ENCODE assay signal across 11 cellular contexts in the genomic region with DNA sequence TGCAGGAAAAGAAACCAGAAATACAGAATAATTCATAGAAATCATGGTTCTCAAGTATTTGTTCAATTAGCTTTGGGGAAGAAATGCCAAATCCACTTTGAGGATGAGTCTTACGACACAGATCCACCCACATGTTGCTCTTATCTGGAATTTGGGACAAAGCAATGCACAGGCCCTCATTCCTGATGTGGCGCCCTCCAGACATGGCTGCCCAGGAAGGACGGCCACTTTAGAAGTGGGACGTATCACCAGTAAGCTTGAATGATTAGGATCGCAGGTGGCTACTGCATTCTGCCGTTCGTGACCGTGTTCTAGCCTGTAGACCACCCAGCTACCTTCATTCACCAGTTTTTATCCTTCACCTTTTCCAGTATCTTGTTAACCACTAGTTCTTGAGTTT. TPM values are rescaled to one million over a fixed set of nuclear protein-coding genes. Genes with fewer than 3 reads are reported as not detected.
DNase-seq lines count a peak whose midpoint lies in the region; ATAC-seq and TF ChIP-seq lines count a peak whose summit lies in the region.
"Had no signal": no experiment of that assay in that cellular context is flagged by ENCODE, and none has a peak within 500 bp of the region (broad histone marks: within the 10 kb centered on the region; RNA-seq: fewer than 3 reads in every experiment).

No MANE protein-coding gene starts in this region.

- peak overlapping the region; percentile 67 for H3K4me3 Mint-ChIP-seq in activated naive CD4-positive, alpha-beta T cell treated with anti-CD3 and anti-CD28 coated beads for 36 hours

- no peak overlapping the region for H2AFZ ChIP-seq in PC-3 (ENCODE audit: low read length)

- TF ChIP-seq POLR2A in stomach (IDR thresholded peaks at IDR 0.05), result no peak

- H4K20me1 ChIP-seq in PC-3 (ENCODE audit: low read length), result no peaks in the 10 kb centered on the region

- no peak overlapping the region for H3K9ac ChIP-seq in PC-3 (ENCODE audit: low read length)
- H3K9ac ChIP-seq in duodenal mucosa (ENCODE audit: low read depth in 1 of 2, low read length in 2 of 2), result peak overlapping the region; percentile 3 to 28

- BruUV-seq in PC-3 (replicated peaks; lab: Mats Ljungman, UMichigan), result TSS peak; percentile 16

- no peak for ATAC-seq in PC-3
- no peak for ATAC-seq in GM21447 (IDR thresholded peaks at IDR 0.05; ENCODE audit: unreplicated experiment)

- H3K4me2 ChIP-seq in PC-3 (ENCODE audit: low read length), result no peak overlapping the region

- no peaks in the 10 kb centered on the region for H3F3A ChIP-seq in PC-3 (ENCODE audit: low read length, unreplicated experiment)

- H3K4me1 ChIP-seq in PC-3 (ENCODE audit: insufficient read depth, low read length) (peaks cover 12% of the 10 kb centered on the region), duodenal mucosa (ENCODE audit: control insufficient read depth in 1 of 2, insufficient read depth in 2 of 2, low read length in 2 of 2) (peaks cover 5 to 28% of the 10 kb centered on the region in 2 donors), stomach (peaks cover 0 to 23% (median 3%) of the 10 kb centered on the region in 4 donors)
- H3K4me1 ChIP-seq: vagina had no signal

- no peaks in the 10 kb centered on the region for H3K9me3 Mint-ChIP-seq in activated naive CD4-positive, alpha-beta T cell treated with anti-CD3 and anti-CD28 coated beads for 36 hours

- no peaks in the 10 kb centered on the region for H3K27me3 ChIP-seq in PC-3 (ENCODE audit: low read length)
- no peaks in the 10 kb centered on the region for H3K27me3 ChIP-seq in duodenal mucosa (ENCODE audit: control insufficient read depth in 1 of 2, insufficient read depth in 2 of 2, low read length in 2 of 2)
- H3K27me3 ChIP-seq in stomach, result no peaks in the 10 kb centered on the region
- H3K27me3 ChIP-seq: vagina had no signal

- no peak for TF ChIP-seq CTCF in PC-3 (conservative IDR thresholded peaks at IDR 0.05; ENCODE audit: low read depth, low read length)
- TF ChIP-seq CTCF in stomach (IDR thresholded peaks at IDR 0.05), result no peak

- H3K4me1 Mint-ChIP-seq in activated naive CD4-positive, alpha-beta T cell treated with anti-CD3 and anti-CD28 coated beads for 36 hours (ENCODE audit: low read depth), result peaks cover 82% of the 10 kb centered on the region

- no peaks in the 10 kb centered on the region for H3K79me2 ChIP-seq in PC-3 (ENCODE audit: low read length)

- peaks cover 45% of the 10 kb centered on the region for H3K36me3 Mint-ChIP-seq in activated naive CD4-positive, alpha-beta T cell treated with anti-CD3 and anti-CD28 coated beads for 36 hours (ENCODE audit: low read depth)

- H3K9me3 ChIP-seq in PC-3 (ENCODE audit: low read length) (no peaks in the 10 kb centered on the region), duodenal mucosa (ENCODE audit: control insufficient read depth in 1 of 2, low read length in 2 of 2) (no peaks in the 10 kb centered on the region), stomach (no peaks in the 10 kb centered on the region)
- H3K9me3 ChIP-seq: vagina had no signal

- H3K9me2 ChIP-seq in PC-3 (replicated peaks; ENCODE audit: low read length), result no peaks in the 10 kb centered on the region

- 86 to 92% (median 88%) methylated on average over 8 of the region's 8 CpGs for WGBS in stomach, 5 donors

- no peak for DNase-seq in activated naive CD4-positive, alpha-beta T cell treated with anti-CD3 and anti-CD28 coated beads for 36 hours
- no peak for DNase-seq in activated naive CD4-positive, alpha-beta T cell treated with Interleukin-2 at 50 U/mL for 16 hours
- DNase-seq in PC-3, result no peak
- no peak for DNase-seq in stomach
- no peak for DNase-seq in activated gamma-delta T cell treated with Interleukin-2 at 50 U/mL for 16 hours
- no peak for DNase-seq in Ammon's horn (ENCODE audit: low spot score)

- intact Hi-C loops in activated naive CD4-positive, alpha-beta T cell treated with anti-CD3 and anti-CD28 coated beads for 36 hours (cut with micrococcal nuclease), result loop anchor here (1.0 to 5.0 kb wide), 8 partner anchors 25 to 497 kb away; partner anchors contain the start of genes IFNLR1 and NIPAL3
- intact Hi-C loops in PC-3 (cut with micrococcal nuclease), result no loop called here
- intact Hi-C loops in stomach (cut with DNase I; ENCODE audit: low total_unique reads), result no loop called here

- CTCF ChIA-PET in activated naive CD4-positive, alpha-beta T cell treated with anti-CD3 and anti-CD28 coated beads for 36 hours (lab: Charles Lee), result interaction anchor here (0.6 to 2.2 kb wide), 11 partner anchors 9 to 985 kb away, joined by 3 to 8 read pairs (median 4); partner anchors contain the start of genes NIPAL3 and RCAN3
- CTCF ChIA-PET in PC-3 (lab: Charles Lee), result no interaction called here

- no peak overlapping the region for H3K4me3 ChIP-seq in PC-3 (ENCODE audit: low read length)
- peak overlapping the region; percentile 23 to 25 for H3K4me3 ChIP-seq in duodenal mucosa (ENCODE audit: low read depth in 1 of 2, low read length in 2 of 2)
- H3K4me3 ChIP-seq in stomach, result no peak overlapping the region

- no peaks in the 10 kb centered on the region for H3K27me3 Mint-ChIP-seq in activated naive CD4-positive, alpha-beta T cell treated with anti-CD3 and anti-CD28 coated beads for 36 hours (ENCODE audit: low read depth)

- no peak for TF ChIP-seq EP300 in stomach (IDR thresholded peaks at IDR 0.05)

- H3K27ac Mint-ChIP-seq in activated naive CD4-positive, alpha-beta T cell treated with anti-CD3 and anti-CD28 coated beads for 36 hours, result peak overlapping the region; percentile 97

- POLR2A ChIA-PET in PC-3 (lab: Charles Lee; ENCODE audit: unreplicated experiment), result no interaction called here

- H3K36me3 ChIP-seq in PC-3 (ENCODE audit: low read depth, low read length) (peaks cover 6% of the 10 kb centered on the region; the same call in 1 of the 2 replicates), duodenal mucosa (ENCODE audit: control insufficient read depth in 1 of 2, insufficient read depth in 2 of 2, low read length in 2 of 2) (peaks cover 2 to 4% of the 10 kb centered on the region in 2 donors), stomach (peaks cover 0 to 49% (median 47%) of the 10 kb centered on the region in 4 donors)

- H3K27ac ChIP-seq in PC-3 (ENCODE audit: low read length) (no peak overlapping the region), duodenal mucosa (ENCODE audit: low read depth, low read length) (no peak overlapping the region), stomach (peak overlapping the region in 4 of 5 donors; percentile 8 to 65 (median 54))
- H3K27ac ChIP-seq: vagina had no signal

RNA-seq across cellular contexts. Expression of gene NCMAP, which starts 20.1 kb away (rescaled TPM):
- total RNA-seq in activated naive CD4-positive, alpha-beta T cell treated with anti-CD3 and anti-CD28 coated beads for 36 hours, result under 1 TPM; 0.20 to 0.31 TPM
- total RNA-seq in PC-3 (2014; rRNA removed) (1.2 and 1.8 TPM in 2 replicates), stomach (1 to 10 TPM in 3 of 5 donors, under 1 TPM in 2; 0.29 to 9.3 (median 3.9) TPM)
- polyA plus RNA-seq in stomach, result 1 to 10 TPM; 2.4 to 5.0 (median 4.3) TPM
- total RNA-seq: dermis microvascular lymphatic vessel endothelial cell, posterior vena cava had no signal

RNA-seq across cellular contexts. Expression of gene RCAN3, which starts 33.1 kb away (rescaled TPM):
- 10 to 100 TPM; 70.8 to 71.9 TPM for total RNA-seq in activated naive CD4-positive, alpha-beta T cell treated with anti-CD3 and anti-CD28 coated beads for 36 hours
- total RNA-seq in PC-3 (2014; rRNA removed) (23.0 and 25.6 TPM in 2 replicates), stomach (10 to 100 TPM in 2 of 5 donors, 1 to 10 TPM in 3; 2.9 to 52.0 (median 9.3) TPM)
- polyA plus RNA-seq in stomach, result 10 to 100 TPM in 1 of 3 donors, 1 to 10 TPM in 2; 5.7 to 10.7 (median 5.9) TPM

Comparison
In these comparisons a context has a peak if more than half of its experiments do, and no peak if none do; other contexts are left out.
1. H3K27ac ChIP-seq: peak in stomach (4 of 5); none in PC-3 (single experiment) and duodenal mucosa (single experiment).
2. H3K4me3 ChIP-seq: peak in duodenal mucosa (2 of 2); none in PC-3 (single experiment) and stomach (0 of 4).